ENCODE assay signal across 1 cellular context in the genomic region with DNA sequence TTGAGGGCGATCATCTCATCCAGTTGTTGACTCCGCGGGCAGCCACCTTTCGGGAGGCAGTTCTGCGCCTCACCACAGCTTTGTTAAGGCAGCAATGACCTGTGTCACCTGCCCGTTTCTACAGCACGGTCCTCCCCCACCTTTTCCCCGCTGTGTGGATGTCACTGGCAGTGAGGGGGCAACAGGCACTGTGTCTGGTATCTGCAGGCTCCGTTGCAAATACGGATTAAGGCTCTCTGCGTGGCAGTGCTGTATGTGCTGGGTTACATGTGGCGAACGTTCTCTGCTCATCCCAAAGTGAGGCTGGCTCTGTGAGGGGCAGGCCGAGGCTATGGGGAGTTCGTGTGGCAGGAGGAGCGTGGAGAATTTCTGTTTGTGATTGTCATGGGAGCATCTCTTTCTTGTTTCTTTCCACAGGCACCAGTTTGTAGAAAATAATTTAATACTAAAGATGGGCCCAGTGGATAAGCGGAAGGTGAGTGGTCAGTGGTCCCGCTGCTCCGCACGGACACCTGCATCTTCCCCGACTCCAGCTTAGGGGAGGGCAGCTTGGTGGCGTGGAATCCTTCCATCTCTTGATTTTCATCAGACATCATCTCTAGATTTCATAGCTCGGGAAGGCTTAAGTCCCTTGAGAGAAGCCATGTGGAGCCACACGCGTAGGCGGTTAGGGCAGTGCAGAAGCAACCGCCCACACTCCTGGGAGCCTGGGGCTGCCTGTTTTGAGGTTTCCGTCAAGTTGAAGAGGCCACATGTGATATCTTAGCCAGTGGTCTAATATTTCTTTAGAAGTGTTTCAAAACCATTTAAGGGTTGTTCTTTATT.
TF ChIP-seq lines count a peak whose summit lies in the region.

No MANE protein-coding gene starts in this region.

TF ChIP-seq in SK-N-SH treated with all-trans-retinoic acid at 6 μM for 48 hours, 23 proteins besides CTCF, POLR2A, EP300 and RAD21 (continued from another document):
- no peak for TF ChIP-seq CREB5 (CRISPR knock-in tag; IDR thresholded peaks at IDR 0.05; ENCODE audit: low read depth)
- TF ChIP-seq OSR1 (CRISPR knock-in tag; IDR thresholded peaks at IDR 0.05), result no peak
- no peak for TF ChIP-seq RARB (CRISPR knock-in tag; IDR thresholded peaks at IDR 0.05)
- TF ChIP-seq PPARA (CRISPR knock-in tag; IDR thresholded peaks at IDR 0.05; ENCODE audit: borderline replicate concordance), result no peak
- no peak for TF ChIP-seq ZC3H10 (CRISPR knock-in tag; IDR thresholded peaks at IDR 0.05)
- no peak for TF ChIP-seq ISL1 (CRISPR knock-in tag; IDR thresholded peaks at IDR 0.05)
- TF ChIP-seq ZFP3 (CRISPR knock-in tag; IDR thresholded peaks at IDR 0.05), result no peak
- TF ChIP-seq, protein P1, sequence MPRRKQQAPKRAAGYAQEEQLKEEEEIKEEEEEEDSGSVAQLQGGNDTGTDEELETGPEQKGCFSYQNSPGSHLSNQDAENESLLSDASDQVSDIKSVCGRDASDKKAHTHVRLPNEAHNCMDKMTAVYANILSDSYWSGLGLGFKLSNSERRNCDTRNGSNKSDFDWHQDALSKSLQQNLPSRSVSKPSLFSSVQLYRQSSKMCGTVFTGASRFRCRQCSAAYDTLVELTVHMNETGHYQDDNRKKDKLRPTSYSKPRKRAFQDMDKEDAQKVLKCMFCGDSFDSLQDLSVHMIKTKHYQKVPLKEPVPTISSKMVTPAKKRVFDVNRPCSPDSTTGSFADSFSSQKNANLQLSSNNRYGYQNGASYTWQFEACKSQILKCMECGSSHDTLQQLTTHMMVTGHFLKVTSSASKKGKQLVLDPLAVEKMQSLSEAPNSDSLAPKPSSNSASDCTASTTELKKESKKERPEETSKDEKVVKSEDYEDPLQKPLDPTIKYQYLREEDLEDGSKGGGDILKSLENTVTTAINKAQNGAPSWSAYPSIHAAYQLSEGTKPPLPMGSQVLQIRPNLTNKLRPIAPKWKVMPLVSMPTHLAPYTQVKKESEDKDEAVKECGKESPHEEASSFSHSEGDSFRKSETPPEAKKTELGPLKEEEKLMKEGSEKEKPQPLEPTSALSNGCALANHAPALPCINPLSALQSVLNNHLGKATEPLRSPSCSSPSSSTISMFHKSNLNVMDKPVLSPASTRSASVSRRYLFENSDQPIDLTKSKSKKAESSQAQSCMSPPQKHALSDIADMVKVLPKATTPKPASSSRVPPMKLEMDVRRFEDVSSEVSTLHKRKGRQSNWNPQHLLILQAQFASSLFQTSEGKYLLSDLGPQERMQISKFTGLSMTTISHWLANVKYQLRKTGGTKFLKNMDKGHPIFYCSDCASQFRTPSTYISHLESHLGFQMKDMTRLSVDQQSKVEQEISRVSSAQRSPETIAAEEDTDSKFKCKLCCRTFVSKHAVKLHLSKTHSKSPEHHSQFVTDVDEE (CRISPR knock-in tag; IDR thresholded peaks at IDR 0.05), result no peak
- no peak for TF ChIP-seq PATZ1 (CRISPR knock-in tag; IDR thresholded peaks at IDR 0.05; ENCODE audit: borderline replicate concordance)
- TF ChIP-seq GLIS3 (CRISPR knock-in tag; IDR thresholded peaks at IDR 0.05), result no peak
- no peak for TF ChIP-seq ZFP30 (CRISPR knock-in tag; IDR thresholded peaks at IDR 0.05)
- no peak for TF ChIP-seq CSDC2 (CRISPR knock-in tag; IDR thresholded peaks at IDR 0.05)
- no peak for TF ChIP-seq SNAI2 (CRISPR knock-in tag; IDR thresholded peaks at IDR 0.05)
